Comparison of ENCODE assay signal across 14 cellular contexts in the genomic region with DNA sequence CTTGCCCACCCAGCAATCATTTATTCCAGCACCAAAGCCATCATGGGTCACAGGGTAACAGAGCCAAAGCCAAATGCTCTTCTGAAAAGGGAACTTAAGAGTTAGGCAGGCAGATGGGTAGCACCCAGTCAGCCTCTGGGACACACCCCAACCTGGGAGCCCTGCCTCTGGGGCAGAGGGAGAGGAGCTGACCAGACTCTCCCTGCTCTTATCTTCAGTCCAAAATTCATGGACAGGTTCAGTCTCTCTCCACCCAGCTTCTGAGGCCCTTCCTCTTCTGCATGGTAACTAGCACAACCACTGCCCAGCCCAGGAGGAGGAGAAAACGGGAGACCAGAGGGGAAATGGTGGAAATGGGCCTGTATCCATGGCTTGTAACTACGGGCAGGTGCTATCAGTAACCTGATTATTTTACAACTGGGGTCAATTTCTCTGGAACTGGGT.
DNase-seq lines count a peak whose midpoint lies in the region; ATAC-seq, FAIRE-seq and TF ChIP-seq lines count a peak whose summit lies in the region.
"Had no signal": no experiment of that assay in that cellular context is flagged by ENCODE, and none has a peak within 500 bp of the region (broad histone marks: within the 10 kb centered on the region; RNA-seq: fewer than 3 reads in every experiment).

No MANE protein-coding gene starts in this region.

- no peak overlapping the region for H3K14ac ChIP-seq in H1 (ENCODE audit: insufficient read length)

- H3K36me3 Mint-ChIP-seq in neural crest cell (ENCODE audit: low read depth), result no peaks in the 10 kb centered on the region

- peak overlapping the region; percentile 91 to 99 (median 97) for H3K4me2 ChIP-seq in BLaER1 treated with 17β-estradiol and CSF1 and Interleukin-3, amounts not matched to agents 10 nM and 100 nM
- no peak overlapping the region; a peak in 1 of 4 replicates for H3K4me2 ChIP-seq in H1 (ENCODE audit: insufficient read depth in 1 of 2, low read depth in 2 of 2, low read length in 2 of 2)

- CTCF ChIA-PET in H1 (lab: Charles Lee; ENCODE audit: partially characterized antibody), result interaction anchor here (1.0 to 3.5 kb wide), 10 partner anchors 8 to 173 kb away, joined by 3 to 16 read pairs (median 4); no protein-coding TSS in a partner anchor

- H3K27ac Mint-ChIP-seq in neural crest cell (ENCODE audit: unreplicated experiment), result no peak overlapping the region
- H3K27ac Mint-ChIP-seq: activated T-helper 1 cell treated with anti-CD3 and anti-CD28 coated beads, Interleukin-12 subunit alpha, Interleukin-12 subunit beta, Interleukin-2, Interleukin-4 antibody, amounts not matched to agents 30 ng/mL and 10 ng/mL and 1 ng/mL, durations not matched to agents 14 hours and 24 hours and 36 hours had no signal

- no peak overlapping the region for H4K8ac ChIP-seq in H1 (ENCODE audit: extremely low read depth, insufficient read depth, low read length)

- H3K4me3 Mint-ChIP-seq in neural crest cell, result peak overlapping the region; percentile 91
- H3K4me3 Mint-ChIP-seq: activated T-helper 1 cell treated with anti-CD3 and anti-CD28 coated beads, Interleukin-12 subunit alpha, Interleukin-12 subunit beta, Interleukin-2, Interleukin-4 antibody, amounts not matched to agents 30 ng/mL and 10 ng/mL and 1 ng/mL, durations not matched to agents 14 hours and 24 hours and 36 hours had no signal

- peaks cover 72% of the 10 kb centered on the region for H3K4me1 Mint-ChIP-seq in neural crest cell

- H3K23me2 ChIP-seq in H1 (ENCODE audit: low read depth, low read length), result peaks cover 5% of the 10 kb centered on the region; the same call in 1 of the 2 replicates

- ATAC-seq in GM19452 (IDR thresholded peaks at IDR 0.05; ENCODE audit: unreplicated experiment) (no peak), GM19395 (IDR thresholded peaks at IDR 0.05; ENCODE audit: unreplicated experiment) (no peak), GM18868 (IDR thresholded peaks at IDR 0.05; ENCODE audit: unreplicated experiment) (no peak)
- ATAC-seq: GM12878, left lung had no signal

- peaks cover 69 to 82% (median 78%) of the 10 kb centered on the region in 11 experiments; a peak in 21 of 22 replicates for H4K20me1 ChIP-seq in BLaER1 treated with 17β-estradiol and CSF1 and Interleukin-3, amounts not matched to agents 10 nM and 100 nM
- H4K20me1 ChIP-seq in H1 (replicated peaks in 1 of 2; ENCODE audit: control insufficient read depth in 1 of 2, insufficient read depth in 2 of 2, low read length in 2 of 2), result peaks cover 14 to 45% of the 10 kb centered on the region in 2 experiments

- H2BK120ac ChIP-seq in H1 (replicated peaks; ENCODE audit: low read depth, low read length), result no peak overlapping the region

- no peaks in the 10 kb centered on the region for H3K9me3 ChIP-seq in BLaER1 treated with 17β-estradiol and CSF1 and Interleukin-3, amounts not matched to agents 10 nM and 100 nM (replicated peaks in 1 of 11)
- no peaks in the 10 kb centered on the region for H3K9me3 ChIP-seq in Peyer's patch
- no peaks in the 10 kb centered on the region for H3K9me3 ChIP-seq in H1 (ENCODE audit: insufficient read depth in 2 of 2, low read depth in 1 of 2, low read length in 1 of 2)
- H3K9me3 ChIP-seq in kidney (ENCODE audit: control insufficient read depth in 1 of 2, low read length in 2 of 2), result no peaks in the 10 kb centered on the region
- H3K9me3 ChIP-seq: left lung had no signal

- 88% methylated on average over 2 of the region's 2 CpGs; no CpG with 5 or more reads in 1 of the 2 experiments for WGBS in H1 (ENCODE audit: extremely low coverage in 1 of 2, insufficient coverage in 1 of 2, insufficient read length in 1 of 2, insufficient replicate concordance in 2 of 2, low coverage in 1 of 2, low lambda C conversion rate in 2 of 2, missing lambda C conversion rate in 1 of 2), 2 experiments

- no peak overlapping the region for H2BK15ac ChIP-seq in H1 (ENCODE audit: low read length)

- no peak overlapping the region for H3K56ac ChIP-seq in H1 (replicated peaks; ENCODE audit: insufficient read length, low read depth, low read length)

- peak overlapping the region in 8 of 11 experiments; percentile 17 to 86 (median 38); a peak in 9 of 22 replicates for H3K9ac ChIP-seq in BLaER1 treated with 17β-estradiol and CSF1 and Interleukin-3, amounts not matched to agents 10 nM and 100 nM
- H3K9ac ChIP-seq in H1 (replicated peaks in 1 of 4; ENCODE audit: extremely low read depth in 1 of 4, low read depth in 3 of 4, low read length in 3 of 4), result no peak overlapping the region
- H3K9ac ChIP-seq in kidney (ENCODE audit: low read length in 2 of 2), result no peak overlapping the region

- no peak overlapping the region for H3K4me3 ChIP-seq in BLaER1 treated with 17β-estradiol and CSF1 and Interleukin-3, amounts not matched to agents 10 nM and 100 nM
- H3K4me3 ChIP-seq in Peyer's patch, result no peak overlapping the region
- H3K4me3 ChIP-seq in H1 (ENCODE audit: extremely low read depth in 1 of 4, insufficient read depth in 2 of 4, low read depth in 3 of 4, low read length in 4 of 4), result no peak overlapping the region
- peak overlapping the region in 1 of 2 donors; percentile 23 for H3K4me3 ChIP-seq in kidney (ENCODE audit: low read length in 2 of 2)
- H3K4me3 ChIP-seq: GM12878, left lung had no signal

- 0 out of 2 replicates have a peak overlapping the region, but pooled peaks have one; percentile 39 for H2BK12ac ChIP-seq in H1 (ENCODE audit: low read depth, low read length)

- no peak overlapping the region for H4K91ac ChIP-seq in H1 (replicated peaks; ENCODE audit: insufficient read length, low read length)

- no peak overlapping the region for H3K4ac ChIP-seq in H1 (replicated peaks; ENCODE audit: insufficient read length, low read depth, low read length)

- H3K27me3 Mint-ChIP-seq in neural crest cell (ENCODE audit: low read depth), result no peaks in the 10 kb centered on the region

- H3K27me3 ChIP-seq in BLaER1 treated with 17β-estradiol and CSF1 and Interleukin-3, amounts not matched to agents 10 nM and 100 nM, result no peaks in the 10 kb centered on the region
- H3K27me3 ChIP-seq in Peyer's patch (no peaks in the 10 kb centered on the region), H1 (replicated peaks in 1 of 4; ENCODE audit: control insufficient read depth in 3 of 4, extremely low read depth in 1 of 4, insufficient read depth in 3 of 4, low read length in 3 of 4) (no peaks in the 10 kb centered on the region)
- H3K27me3 ChIP-seq: left lung had no signal

- FAIRE-seq in H1 (lab: Jason Lieb, UNC) (no peak), kidney (lab: Jason Lieb, UNC) (no peak)
- FAIRE-seq: GM12878 had no signal

- 0 out of 2 replicates have a peak overlapping the region, but pooled peaks have one; percentile 39 for H2AK5ac ChIP-seq in H1 (ENCODE audit: low read depth, low read length)

- H3K79me1 ChIP-seq in H1 (ENCODE audit: low read depth, low read length), result peaks cover 28% of the 10 kb centered on the region

- peak in 2 of 3 donors; percentile 64 for DNase-seq in Peyer's patch
- DNase-seq in H1 (ENCODE audit: low read depth in 1 of 2, low spot score in 2 of 2), result no peak
- DNase-seq in neural crest cell (ENCODE audit: low read depth, low spot score), result no peak
- DNase-seq in kidney, result no peak
- DNase-seq: activated CD4-positive, alpha-beta T cell treated with anti-CD3 and anti-CD28 coated beads for 4 hours; stimulated activated CD8-positive, alpha-beta memory T cell treated with anti-CD3 and anti-CD28 coated beads, Interleukin-4, amount 100 ng/mL, for 48 hours had no signal

- no peak for TF ChIP-seq EP300 in H1 (IDR thresholded peaks at IDR 0.05; ENCODE audit: borderline replicate concordance in 1 of 2, low read depth in 2 of 2, low read length in 2 of 2)

- no peak for TF ChIP-seq RAD21 in H1 (IDR thresholded peaks at IDR 0.05 in 1 of 2, conservative IDR thresholded peaks at IDR 0.05 in 1 of 2; ENCODE audit: low read depth in 2 of 2, low read length in 2 of 2)

- POLR2A ChIA-PET in H1 (lab: Charles Lee; ENCODE audit: partially characterized antibody), result interaction anchor here (0.8 to 4.8 kb wide), 3 partner anchors 12 to 122 kb away, joined by 3 to 21 read pairs (median 4); no protein-coding TSS in a partner anchor

- peak overlapping the region in 2 of 11 experiments; percentile 4 to 6; a peak in 1 of 22 replicates for H3K27ac ChIP-seq in BLaER1 treated with 17β-estradiol and CSF1 and Interleukin-3, amounts not matched to agents 10 nM and 100 nM
- peak overlapping the region in 3 of 4 donors; percentile 88 to 95 (median 93) for H3K27ac ChIP-seq in Peyer's patch
- H3K27ac ChIP-seq in H1 (ENCODE audit: low read depth, low read length), result no peak overlapping the region
- H3K27ac ChIP-seq in kidney (ENCODE audit: low read depth in 2 of 2, low read length in 2 of 2), result peak overlapping the region in 1 of 2 donors; percentile 26
- H3K27ac ChIP-seq: HL-60 had no signal

- peak; percentile 14 to 59 for TF ChIP-seq POLR2A in Peyer's patch (IDR thresholded peaks at IDR 0.05)
- TF ChIP-seq POLR2A in H1 (IDR thresholded peaks at IDR 0.05; ENCODE audit: control extremely low read depth in 1 of 2, low read depth in 2 of 2, low read length in 2 of 2), result no peak

- H3K4me1 ChIP-seq in BLaER1 treated with 17β-estradiol and CSF1 and Interleukin-3, amounts not matched to agents 10 nM and 100 nM, result peaks cover 73 to 79% (median 76%) of the 10 kb centered on the region in 10 experiments
- peaks cover 13 to 76% (median 21%) of the 10 kb centered on the region in 4 donors for H3K4me1 ChIP-seq in Peyer's patch
- peaks cover 19 to 43% (median 36%) of the 10 kb centered on the region in 4 experiments for H3K4me1 ChIP-seq in H1 (replicated peaks in 1 of 4; ENCODE audit: control insufficient read depth in 3 of 4, insufficient read depth in 4 of 4, low read length in 3 of 4)
- H3K4me1 ChIP-seq in kidney (ENCODE audit: control insufficient read depth in 1 of 2, insufficient read depth in 1 of 2, low read depth in 1 of 2, low read length in 2 of 2), result peaks cover 60 to 62% of the 10 kb centered on the region in 2 donors

- H3K79me2 ChIP-seq in H1 (ENCODE audit: control insufficient read depth in 1 of 2, insufficient read depth in 2 of 2, low read length in 2 of 2), result peaks cover 34 to 72% of the 10 kb centered on the region in 2 experiments

- H3K9me3 Mint-ChIP-seq in neural crest cell, result no peaks in the 10 kb centered on the region
- H3K9me3 Mint-ChIP-seq: activated T-helper 1 cell treated with anti-CD3 and anti-CD28 coated beads, Interleukin-12 subunit alpha, Interleukin-12 subunit beta, Interleukin-2, Interleukin-4 antibody, amounts not matched to agents 30 ng/mL and 10 ng/mL and 1 ng/mL, durations not matched to agents 14 hours and 24 hours and 36 hours had no signal

- H2AFZ ChIP-seq in H1 (ENCODE audit: low read length), result no peak overlapping the region

- no peak for TF ChIP-seq CTCF in Peyer's patch (IDR thresholded peaks at IDR 0.05)
- no peak for TF ChIP-seq CTCF in H1 (IDR thresholded peaks at IDR 0.05; ENCODE audit: control extremely low read depth in 1 of 3, insufficient read depth in 1 of 3, low read depth in 1 of 3, low read length in 3 of 3)
- no peak for TF ChIP-seq CTCF in neural crest cell (conservative IDR thresholded peaks at IDR 0.05)
- TF ChIP-seq CTCF in kidney (IDR thresholded peaks at IDR 0.05; ENCODE audit: borderline replicate concordance, extremely low read depth, insufficient read depth), result no peak

- no peak overlapping the region for H3K18ac ChIP-seq in H1 (ENCODE audit: extremely low read depth, low read length)

- no peak overlapping the region for H3K23ac ChIP-seq in H1 (ENCODE audit: insufficient read length)

- no peak overlapping the region for H2BK20ac ChIP-seq in H1 (ENCODE audit: low read length)

- intact Hi-C loops in kidney (cut with DNase I), result no loop called here

- no peak overlapping the region for H4K5ac ChIP-seq in H1 (ENCODE audit: insufficient read length, low read depth, low read length)

- H2BK5ac ChIP-seq in H1 (ENCODE audit: low read depth, low read length), result no peak overlapping the region

- peaks cover 0 to 16% (median 3%) of the 10 kb centered on the region in 11 experiments; a peak in 15 of 22 replicates for H3K36me3 ChIP-seq in BLaER1 treated with 17β-estradiol and CSF1 and Interleukin-3, amounts not matched to agents 10 nM and 100 nM
- H3K36me3 ChIP-seq in Peyer's patch (no peaks in the 10 kb centered on the region), H1 (ENCODE audit: control insufficient read depth in 2 of 4, insufficient read depth in 4 of 4, low read length in 3 of 4) (no peaks in the 10 kb centered on the region), kidney (ENCODE audit: control insufficient read depth in 1 of 2, insufficient read depth in 2 of 2, low read length in 2 of 2) (no peaks in the 10 kb centered on the region)
- H3K36me3 ChIP-seq: left lung had no signal

Comparison
In these comparisons a context has a peak if more than half of its experiments do, and no peak if none do; other contexts are left out.
1. H3K4me2 ChIP-seq: peak in BLaER1 treated with 17β-estradiol and CSF1 and Interleukin-3, amounts not matched to agents 10 nM and 100 nM (11 of 11); none in H1 (0 of 2).
2. H3K9ac ChIP-seq: peak in BLaER1 treated with 17β-estradiol and CSF1 and Interleukin-3, amounts not matched to agents 10 nM and 100 nM (8 of 11); none in H1 (0 of 4) and kidney (0 of 2).
3. DNase-seq: peak in Peyer's patch (2 of 3); none in H1 (0 of 2), neural crest cell (single experiment) and kidney (single experiment).
4. POLR2A ChIP-seq: peak in Peyer's patch (2 of 2); none in H1 (0 of 2).